1 cellular context compared by ENCODE assay signal in the genomic region with DNA sequence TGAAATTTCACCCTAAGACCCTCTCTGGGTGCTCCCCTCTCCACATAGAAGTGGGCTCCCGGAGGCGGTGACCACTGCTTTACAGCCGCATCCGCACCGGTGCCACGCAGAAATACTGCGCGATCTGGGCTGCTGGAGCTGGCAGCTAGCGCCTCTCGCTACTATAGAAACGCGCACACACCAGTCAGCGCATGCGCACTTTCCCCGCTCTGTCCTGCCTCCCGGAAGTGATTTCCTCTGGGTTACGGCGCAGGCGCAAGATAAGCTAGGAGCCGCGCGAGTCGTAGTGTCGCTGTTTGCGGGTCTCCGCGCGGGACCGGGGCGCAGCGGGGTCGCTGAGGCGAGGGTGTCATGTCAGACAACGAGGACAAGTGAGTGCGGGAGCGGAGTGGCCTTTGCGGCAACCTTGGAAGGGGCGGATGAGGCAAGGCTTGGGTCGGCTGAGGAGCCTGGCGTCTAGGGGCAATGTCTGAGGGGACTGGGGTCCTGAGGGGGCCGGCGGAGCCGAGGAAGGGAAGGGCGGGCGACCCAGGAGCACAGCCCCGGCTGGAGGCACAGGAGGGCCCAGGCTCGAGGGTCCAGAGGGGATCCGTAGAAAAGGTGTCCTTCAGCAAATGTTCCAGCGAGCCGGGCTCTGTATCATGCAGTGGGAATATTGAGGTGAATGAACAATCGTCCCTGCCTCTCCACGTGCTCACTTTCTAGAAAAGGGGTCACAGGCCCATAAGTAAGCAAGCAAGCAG.
TF ChIP-seq lines count a peak whose summit lies in the region.

A gene (minus strand): TSS at position 165 of the 743 bp plus-strand sequence. CDS start 452 bp downstream, outside the sequence.
A gene (plus strand): TSS at position 263 of the 743 bp plus-strand sequence. CDS start 89 bp downstream, at position 352.

TF ChIP-seq in HEK293, 187 proteins besides CTCF, POLR2A, EP300 and RAD21 (continued from another document and continues in another):
- TF ChIP-seq, protein P1, sequence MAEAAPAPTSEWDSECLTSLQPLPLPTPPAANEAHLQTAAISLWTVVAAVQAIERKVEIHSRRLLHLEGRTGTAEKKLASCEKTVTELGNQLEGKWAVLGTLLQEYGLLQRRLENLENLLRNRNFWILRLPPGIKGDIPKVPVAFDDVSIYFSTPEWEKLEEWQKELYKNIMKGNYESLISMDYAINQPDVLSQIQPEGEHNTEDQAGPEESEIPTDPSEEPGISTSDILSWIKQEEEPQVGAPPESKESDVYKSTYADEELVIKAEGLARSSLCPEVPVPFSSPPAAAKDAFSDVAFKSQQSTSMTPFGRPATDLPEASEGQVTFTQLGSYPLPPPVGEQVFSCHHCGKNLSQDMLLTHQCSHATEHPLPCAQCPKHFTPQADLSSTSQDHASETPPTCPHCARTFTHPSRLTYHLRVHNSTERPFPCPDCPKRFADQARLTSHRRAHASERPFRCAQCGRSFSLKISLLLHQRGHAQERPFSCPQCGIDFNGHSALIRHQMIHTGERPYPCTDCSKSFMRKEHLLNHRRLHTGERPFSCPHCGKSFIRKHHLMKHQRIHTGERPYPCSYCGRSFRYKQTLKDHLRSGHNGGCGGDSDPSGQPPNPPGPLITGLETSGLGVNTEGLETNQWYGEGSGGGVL (tag by site-specific recombination; IDR thresholded peaks at IDR 0.05): no peak
- TF ChIP-seq WT1 (tag by site-specific recombination; IDR thresholded peaks at IDR 0.05): no peak
- TF ChIP-seq ZBTB8A (tag by site-specific recombination; IDR thresholded peaks at IDR 0.05): no peak
- no peak for TF ChIP-seq ZNF121 (tag by site-specific recombination; IDR thresholded peaks at IDR 0.05)
- TF ChIP-seq ZNF140 (tag by site-specific recombination; IDR thresholded peaks at IDR 0.05): no peak
- TF ChIP-seq, protein P2, sequence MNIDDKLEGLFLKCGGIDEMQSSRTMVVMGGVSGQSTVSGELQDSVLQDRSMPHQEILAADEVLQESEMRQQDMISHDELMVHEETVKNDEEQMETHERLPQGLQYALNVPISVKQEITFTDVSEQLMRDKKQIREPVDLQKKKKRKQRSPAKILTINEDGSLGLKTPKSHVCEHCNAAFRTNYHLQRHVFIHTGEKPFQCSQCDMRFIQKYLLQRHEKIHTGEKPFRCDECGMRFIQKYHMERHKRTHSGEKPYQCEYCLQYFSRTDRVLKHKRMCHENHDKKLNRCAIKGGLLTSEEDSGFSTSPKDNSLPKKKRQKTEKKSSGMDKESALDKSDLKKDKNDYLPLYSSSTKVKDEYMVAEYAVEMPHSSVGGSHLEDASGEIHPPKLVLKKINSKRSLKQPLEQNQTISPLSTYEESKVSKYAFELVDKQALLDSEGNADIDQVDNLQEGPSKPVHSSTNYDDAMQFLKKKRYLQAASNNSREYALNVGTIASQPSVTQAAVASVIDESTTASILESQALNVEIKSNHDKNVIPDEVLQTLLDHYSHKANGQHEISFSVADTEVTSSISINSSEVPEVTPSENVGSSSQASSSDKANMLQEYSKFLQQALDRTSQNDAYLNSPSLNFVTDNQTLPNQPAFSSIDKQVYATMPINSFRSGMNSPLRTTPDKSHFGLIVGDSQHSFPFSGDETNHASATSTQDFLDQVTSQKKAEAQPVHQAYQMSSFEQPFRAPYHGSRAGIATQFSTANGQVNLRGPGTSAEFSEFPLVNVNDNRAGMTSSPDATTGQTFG (tag by site-specific recombination; IDR thresholded peaks at IDR 0.05; ENCODE audit: borderline replicate concordance): no peak
- TF ChIP-seq ZNF626 (tag by site-specific recombination; IDR thresholded peaks at IDR 0.05): no peak
- no peak for TF ChIP-seq ZBTB48 (tag by site-specific recombination; IDR thresholded peaks at IDR 0.05)
- TF ChIP-seq, protein P3, sequence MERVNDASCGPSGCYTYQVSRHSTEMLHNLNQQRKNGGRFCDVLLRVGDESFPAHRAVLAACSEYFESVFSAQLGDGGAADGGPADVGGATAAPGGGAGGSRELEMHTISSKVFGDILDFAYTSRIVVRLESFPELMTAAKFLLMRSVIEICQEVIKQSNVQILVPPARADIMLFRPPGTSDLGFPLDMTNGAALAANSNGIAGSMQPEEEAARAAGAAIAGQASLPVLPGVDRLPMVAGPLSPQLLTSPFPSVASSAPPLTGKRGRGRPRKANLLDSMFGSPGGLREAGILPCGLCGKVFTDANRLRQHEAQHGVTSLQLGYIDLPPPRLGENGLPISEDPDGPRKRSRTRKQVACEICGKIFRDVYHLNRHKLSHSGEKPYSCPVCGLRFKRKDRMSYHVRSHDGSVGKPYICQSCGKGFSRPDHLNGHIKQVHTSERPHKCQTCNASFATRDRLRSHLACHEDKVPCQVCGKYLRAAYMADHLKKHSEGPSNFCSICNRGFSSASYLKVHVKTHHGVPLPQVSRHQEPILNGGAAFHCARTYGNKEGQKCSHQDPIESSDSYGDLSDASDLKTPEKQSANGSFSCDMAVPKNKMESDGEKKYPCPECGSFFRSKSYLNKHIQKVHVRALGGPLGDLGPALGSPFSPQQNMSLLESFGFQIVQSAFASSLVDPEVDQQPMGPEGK (tag by site-specific recombination; IDR thresholded peaks at IDR 0.05): no peak
- no peak for TF ChIP-seq ZNF560 (tag by site-specific recombination; IDR thresholded peaks at IDR 0.05; ENCODE audit: borderline replicate concordance)
- TF ChIP-seq, protein P4, sequence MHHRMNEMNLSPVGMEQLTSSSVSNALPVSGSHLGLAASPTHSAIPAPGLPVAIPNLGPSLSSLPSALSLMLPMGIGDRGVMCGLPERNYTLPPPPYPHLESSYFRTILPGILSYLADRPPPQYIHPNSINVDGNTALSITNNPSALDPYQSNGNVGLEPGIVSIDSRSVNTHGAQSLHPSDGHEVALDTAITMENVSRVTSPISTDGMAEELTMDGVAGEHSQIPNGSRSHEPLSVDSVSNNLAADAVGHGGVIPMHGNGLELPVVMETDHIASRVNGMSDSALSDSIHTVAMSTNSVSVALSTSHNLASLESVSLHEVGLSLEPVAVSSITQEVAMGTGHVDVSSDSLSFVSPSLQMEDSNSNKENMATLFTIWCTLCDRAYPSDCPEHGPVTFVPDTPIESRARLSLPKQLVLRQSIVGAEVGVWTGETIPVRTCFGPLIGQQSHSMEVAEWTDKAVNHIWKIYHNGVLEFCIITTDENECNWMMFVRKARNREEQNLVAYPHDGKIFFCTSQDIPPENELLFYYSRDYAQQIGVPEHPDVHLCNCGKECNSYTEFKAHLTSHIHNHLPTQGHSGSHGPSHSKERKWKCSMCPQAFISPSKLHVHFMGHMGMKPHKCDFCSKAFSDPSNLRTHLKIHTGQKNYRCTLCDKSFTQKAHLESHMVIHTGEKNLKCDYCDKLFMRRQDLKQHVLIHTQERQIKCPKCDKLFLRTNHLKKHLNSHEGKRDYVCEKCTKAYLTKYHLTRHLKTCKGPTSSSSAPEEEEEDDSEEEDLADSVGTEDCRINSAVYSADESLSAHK (tag by site-specific recombination; IDR thresholded peaks at IDR 0.05): no peak
- no peak for TF ChIP-seq MEIS1 (CRISPR knock-in tag; IDR thresholded peaks at IDR 0.05; ENCODE audit: borderline replicate concordance)
- no peak for TF ChIP-seq ZNF544 (tag by site-specific recombination; IDR thresholded peaks at IDR 0.05)
- TF ChIP-seq, protein P5, sequence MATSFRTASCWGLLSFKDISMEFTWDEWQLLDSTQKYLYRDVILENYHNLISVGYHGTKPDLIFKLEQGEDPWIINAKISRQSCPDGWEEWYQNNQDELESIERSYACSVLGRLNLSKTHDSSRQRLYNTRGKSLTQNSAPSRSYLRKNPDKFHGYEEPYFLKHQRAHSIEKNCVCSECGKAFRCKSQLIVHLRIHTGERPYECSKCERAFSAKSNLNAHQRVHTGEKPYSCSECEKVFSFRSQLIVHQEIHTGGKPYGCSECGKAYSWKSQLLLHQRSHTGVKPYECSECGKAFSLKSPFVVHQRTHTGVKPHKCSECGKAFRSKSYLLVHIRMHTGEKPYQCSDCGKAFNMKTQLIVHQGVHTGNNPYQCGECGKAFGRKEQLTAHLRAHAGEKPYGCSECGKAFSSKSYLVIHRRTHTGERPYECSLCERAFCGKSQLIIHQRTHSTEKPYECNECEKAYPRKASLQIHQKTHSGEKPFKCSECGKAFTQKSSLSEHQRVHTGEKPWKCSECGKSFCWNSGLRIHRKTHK (tag by site-specific recombination; IDR thresholded peaks at IDR 0.05): no peak
- TF ChIP-seq, protein P6, sequence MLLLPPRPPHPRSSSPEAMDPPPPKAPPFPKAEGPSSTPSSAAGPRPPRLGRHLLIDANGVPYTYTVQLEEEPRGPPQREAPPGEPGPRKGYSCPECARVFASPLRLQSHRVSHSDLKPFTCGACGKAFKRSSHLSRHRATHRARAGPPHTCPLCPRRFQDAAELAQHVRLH (tag by site-specific recombination; IDR thresholded peaks at IDR 0.05): no peak
- no peak for TF ChIP-seq ZNF132 (tag by site-specific recombination; IDR thresholded peaks at IDR 0.05; ENCODE audit: borderline replicate concordance)
- TF ChIP-seq, protein P7, sequence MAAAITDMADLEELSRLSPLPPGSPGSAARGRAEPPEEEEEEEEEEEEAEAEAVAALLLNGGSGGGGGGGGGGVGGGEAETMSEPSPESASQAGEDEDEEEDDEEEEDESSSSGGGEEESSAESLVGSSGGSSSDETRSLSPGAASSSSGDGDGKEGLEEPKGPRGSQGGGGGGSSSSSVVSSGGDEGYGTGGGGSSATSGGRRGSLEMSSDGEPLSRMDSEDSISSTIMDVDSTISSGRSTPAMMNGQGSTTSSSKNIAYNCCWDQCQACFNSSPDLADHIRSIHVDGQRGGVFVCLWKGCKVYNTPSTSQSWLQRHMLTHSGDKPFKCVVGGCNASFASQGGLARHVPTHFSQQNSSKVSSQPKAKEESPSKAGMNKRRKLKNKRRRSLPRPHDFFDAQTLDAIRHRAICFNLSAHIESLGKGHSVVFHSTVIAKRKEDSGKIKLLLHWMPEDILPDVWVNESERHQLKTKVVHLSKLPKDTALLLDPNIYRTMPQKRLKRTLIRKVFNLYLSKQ (tag by site-specific recombination; IDR thresholded peaks at IDR 0.05; ENCODE audit: borderline replicate concordance): no peak
- no peak for TF ChIP-seq ZNF292 (tag by site-specific recombination; IDR thresholded peaks at IDR 0.05; ENCODE audit: borderline replicate concordance, low read depth)
- TF ChIP-seq, protein P8, sequence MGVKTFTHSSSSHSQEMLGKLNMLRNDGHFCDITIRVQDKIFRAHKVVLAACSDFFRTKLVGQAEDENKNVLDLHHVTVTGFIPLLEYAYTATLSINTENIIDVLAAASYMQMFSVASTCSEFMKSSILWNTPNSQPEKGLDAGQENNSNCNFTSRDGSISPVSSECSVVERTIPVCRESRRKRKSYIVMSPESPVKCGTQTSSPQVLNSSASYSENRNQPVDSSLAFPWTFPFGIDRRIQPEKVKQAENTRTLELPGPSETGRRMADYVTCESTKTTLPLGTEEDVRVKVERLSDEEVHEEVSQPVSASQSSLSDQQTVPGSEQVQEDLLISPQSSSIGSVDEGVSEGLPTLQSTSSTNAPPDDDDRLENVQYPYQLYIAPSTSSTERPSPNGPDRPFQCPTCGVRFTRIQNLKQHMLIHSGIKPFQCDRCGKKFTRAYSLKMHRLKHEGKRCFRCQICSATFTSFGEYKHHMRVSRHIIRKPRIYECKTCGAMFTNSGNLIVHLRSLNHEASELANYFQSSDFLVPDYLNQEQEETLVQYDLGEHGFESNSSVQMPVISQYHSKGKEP (tag by site-specific recombination; IDR thresholded peaks at IDR 0.05): no peak
- TF ChIP-seq, protein P9, sequence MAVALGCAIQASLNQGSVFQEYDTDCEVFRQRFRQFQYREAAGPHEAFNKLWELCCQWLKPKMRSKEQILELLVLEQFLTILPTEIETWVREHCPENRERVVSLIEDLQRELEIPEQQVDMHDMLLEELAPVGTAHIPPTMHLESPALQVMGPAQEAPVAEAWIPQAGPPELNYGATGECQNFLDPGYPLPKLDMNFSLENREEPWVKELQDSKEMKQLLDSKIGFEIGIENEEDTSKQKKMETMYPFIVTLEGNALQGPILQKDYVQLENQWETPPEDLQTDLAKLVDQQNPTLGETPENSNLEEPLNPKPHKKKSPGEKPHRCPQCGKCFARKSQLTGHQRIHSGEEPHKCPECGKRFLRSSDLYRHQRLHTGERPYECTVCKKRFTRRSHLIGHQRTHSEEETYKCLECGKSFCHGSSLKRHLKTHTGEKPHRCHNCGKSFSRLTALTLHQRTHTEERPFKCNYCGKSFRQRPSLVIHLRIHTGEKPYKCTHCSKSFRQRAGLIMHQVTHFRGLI (tag by site-specific recombination; IDR thresholded peaks at IDR 0.05): no peak
- no peak for TF ChIP-seq ZNF785 (tag by site-specific recombination; IDR thresholded peaks at IDR 0.05)
- TF ChIP-seq ZNF830 (tag by site-specific recombination; IDR thresholded peaks at IDR 0.05; ENCODE audit: low read depth): no peak
- TF ChIP-seq SALL2 (tag by site-specific recombination; IDR thresholded peaks at IDR 0.05; ENCODE audit: borderline replicate concordance): no peak
- no peak for TF ChIP-seq HOXA7 (CRISPR knock-in tag; IDR thresholded peaks at IDR 0.05; ENCODE audit: borderline replicate concordance)
- no peak for TF ChIP-seq ZNF19 (tag by site-specific recombination; IDR thresholded peaks at IDR 0.05; ENCODE audit: low read depth)
- TF ChIP-seq ZFP69B (tag by site-specific recombination; IDR thresholded peaks at IDR 0.05): no peak
- no peak for TF ChIP-seq ZNF510 (tag by site-specific recombination; IDR thresholded peaks at IDR 0.05; ENCODE audit: insufficient replicate concordance)
- TF ChIP-seq, protein P10, sequence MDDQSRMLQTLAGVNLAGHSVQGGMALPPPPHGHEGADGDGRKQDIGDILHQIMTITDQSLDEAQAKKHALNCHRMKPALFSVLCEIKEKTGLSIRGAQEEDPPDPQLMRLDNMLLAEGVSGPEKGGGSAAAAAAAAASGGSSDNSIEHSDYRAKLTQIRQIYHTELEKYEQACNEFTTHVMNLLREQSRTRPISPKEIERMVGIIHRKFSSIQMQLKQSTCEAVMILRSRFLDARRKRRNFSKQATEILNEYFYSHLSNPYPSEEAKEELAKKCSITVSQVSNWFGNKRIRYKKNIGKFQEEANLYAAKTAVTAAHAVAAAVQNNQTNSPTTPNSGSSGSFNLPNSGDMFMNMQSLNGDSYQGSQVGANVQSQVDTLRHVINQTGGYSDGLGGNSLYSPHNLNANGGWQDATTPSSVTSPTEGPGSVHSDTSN (CRISPR knock-in tag; IDR thresholded peaks at IDR 0.05): 0 out of 2 replicates have a peak, but pooled peaks have one; percentile 52
- no peak for TF ChIP-seq ZNF16 (tag by site-specific recombination; IDR thresholded peaks at IDR 0.05; ENCODE audit: low read depth)
- no peak for TF ChIP-seq MYNN (tag by site-specific recombination; IDR thresholded peaks at IDR 0.05; ENCODE audit: borderline replicate concordance)
- TF ChIP-seq SP2 (tag by site-specific recombination; IDR thresholded peaks at IDR 0.05): peak; percentile 57
- no peak for TF ChIP-seq ZNF529 (tag by site-specific recombination; IDR thresholded peaks at IDR 0.05; ENCODE audit: insufficient replicate concordance)
- no peak for TF ChIP-seq ZNF155 (tag by site-specific recombination; IDR thresholded peaks at IDR 0.05)
- TF ChIP-seq SETDB1 (IDR thresholded peaks at IDR 0.05; ENCODE audit: insufficient read length, low read length): no peak
- TF ChIP-seq GFI1B (tag by site-specific recombination; IDR thresholded peaks at IDR 0.05): no peak
- TF ChIP-seq ZNF843 (tag by site-specific recombination; IDR thresholded peaks at IDR 0.05): no peak
